ENCODE assay signal across 8 cellular contexts in the genomic region with DNA sequence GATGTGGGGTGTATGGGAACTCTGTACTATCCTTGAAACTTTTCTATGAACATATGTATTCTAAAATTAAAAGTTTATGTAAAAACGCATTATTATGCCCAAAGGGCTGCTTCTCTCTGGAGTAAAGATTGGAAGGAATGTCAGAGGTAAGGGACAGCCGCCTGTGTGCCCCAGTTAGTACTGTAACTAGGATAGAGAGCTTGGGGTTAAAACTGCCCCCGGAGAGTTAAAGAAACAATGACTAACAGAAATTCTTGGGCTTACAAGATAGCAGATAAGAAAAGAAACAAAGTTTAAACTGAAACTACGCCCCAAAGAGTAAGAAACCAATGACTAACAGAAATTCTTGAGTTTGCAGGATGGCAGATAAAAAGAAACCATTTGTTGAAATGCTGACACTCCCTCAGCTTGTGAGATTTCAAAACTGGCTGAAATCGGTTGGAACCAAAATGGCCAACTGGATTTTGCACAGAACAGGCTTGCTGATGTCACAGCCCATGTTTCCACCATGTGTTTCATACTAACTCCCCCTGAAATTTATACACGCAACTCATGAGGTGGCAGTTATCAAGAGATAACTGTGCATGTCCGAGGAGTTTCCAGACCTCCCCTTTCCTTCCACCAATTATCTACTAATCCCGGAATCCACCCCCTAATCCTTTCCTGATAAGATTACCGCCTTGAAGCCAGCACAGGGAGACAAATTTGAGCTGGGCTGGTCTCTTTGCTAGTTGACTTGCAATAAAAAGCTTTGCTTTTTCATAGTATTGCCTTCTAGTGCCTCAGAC. TPM values are rescaled to one million over a fixed set of nuclear protein-coding genes. Genes with fewer than 3 reads are reported as not detected.
DNase-seq lines count a peak whose midpoint lies in the region; ATAC-seq, FAIRE-seq and TF ChIP-seq lines count a peak whose summit lies in the region.

No MANE protein-coding gene starts in this region.

- POLR2A ChIA-PET in HepG2 (lab: Yijun Ruan, JAX), result interaction anchor here (1.3 kb wide), 2 partner anchors 37 to 70 kb away, joined by 3 to 7 read pairs; partner anchors contain the start of gene VAPA

- H3K4me1 ChIP-seq in HepG2 (ENCODE audit: insufficient read depth, low read length) (peaks cover 17% of the 10 kb centered on the region), vagina (peaks cover 13% of the 10 kb centered on the region)

- ATAC-seq in HepG2 (peak; percentile 63), HG02763 (IDR thresholded peaks at IDR 0.05; ENCODE audit: unreplicated experiment) (no peak)

- no peaks in the 10 kb centered on the region for H4K20me1 ChIP-seq in HepG2 (ENCODE audit: insufficient read depth, low read length)

- TF ChIP-seq CTCF in astrocyte of the cerebellum (IDR thresholded peaks at IDR 0.05; ENCODE audit: low read depth, low read length, missing control alignments), result no peak
- TF ChIP-seq CTCF in HepG2 (CRISPR knock-in tag; IDR thresholded peaks at IDR 0.05), result no peak
- TF ChIP-seq CTCF in vagina (IDR thresholded peaks at IDR 0.05), result no peak
- TF ChIP-seq CTCF in dorsolateral prefrontal cortex (IDR thresholded peaks at IDR 0.05 in 54 of 56, conservative IDR thresholded peaks at IDR 0.05 in 2 of 56; ENCODE audit: low read depth in 1 of 56, partially characterized antibody in 56 of 56), result no peak

- peak overlapping the region; percentile 1 for H3K27ac ChIP-seq in HepG2 (ENCODE audit: extremely low read length, insufficient read depth, low read length)
- H3K27ac ChIP-seq in vagina, result peak overlapping the region; percentile 68
- peak overlapping the region in 1 of 59 donors; percentile 33 for H3K27ac ChIP-seq in dorsolateral prefrontal cortex

- no peaks in the 10 kb centered on the region; a peak in 1 of 5 replicates for H3K27me3 ChIP-seq in HepG2 (ENCODE audit: control insufficient read depth in 1 of 2, insufficient read depth in 2 of 2, low read length in 2 of 2)
- H3K27me3 ChIP-seq in vagina, result no peaks in the 10 kb centered on the region
- peaks cover 0 to 4% (median 0%) of the 10 kb centered on the region in 45 donors for H3K27me3 ChIP-seq in dorsolateral prefrontal cortex

- no TSS peak for BruUV-seq in HepG2 (replicated peaks; lab: Mats Ljungman, UMichigan)

- CTCF ChIA-PET in HepG2 (lab: Yijun Ruan, JAX; ENCODE audit: low intra/inter-chr PET ratio, low total read pairs), result no interaction called here

- in situ Hi-C loops in astrocyte of the cerebellum (cut with HindIII; ENCODE audit: low sequenced_read_pairs) (no loop called here), HepG2 (cut with HindIII; ENCODE audit: extremely low pct_ligation_motif_present, low pct_unique_long_range_greater_than_20kb) (no loop called here)

- peak overlapping the region; percentile 96 for H2AFZ ChIP-seq in HepG2 (ENCODE audit: low read length)

- 21% methylated on average over 9 of the region's 9 CpGs for WGBS in HepG2 (ENCODE audit: low lambda C conversion rate)

- TF ChIP-seq POLR2A in HepG2 (IDR thresholded peaks at IDR 0.05; ENCODE audit: insufficient read depth in 1 of 2, low read depth in 2 of 2, low read length in 2 of 2) (0 out of 4 replicates have a peak, but pooled peaks of 1 of the 2 experiments have one; percentile 40), vagina (IDR thresholded peaks at IDR 0.05) (no peak)

- H3K4me2 ChIP-seq in HepG2 (ENCODE audit: low read depth, low read length), result peak overlapping the region; percentile 59

- H3K36me3 ChIP-seq in HepG2 (replicated peaks in 1 of 2; ENCODE audit: control insufficient read depth in 1 of 2, insufficient read depth in 2 of 2, low read length in 2 of 2), result no peaks in the 10 kb centered on the region
- H3K36me3 ChIP-seq in vagina, result no peaks in the 10 kb centered on the region

- peak; percentile 56 for FAIRE-seq in HepG2 (lab: Jason Lieb, UNC)

- no peak for TF ChIP-seq EP300 in HepG2 (IDR thresholded peaks at IDR 0.05; ENCODE audit: low read depth in 2 of 2, low read length in 2 of 2)
- TF ChIP-seq EP300 in HepG2 (CRISPR knock-in tag; IDR thresholded peaks at IDR 0.05; ENCODE audit: borderline replicate concordance), result no peak

- intact Hi-C loops in HepG2 (cut with micrococcal nuclease; ENCODE audit: unreplicated experiment) (no loop called here), vagina (cut with DNase I) (no loop called here), dorsolateral prefrontal cortex (cut with DNase I) (no loop called here)

- H3K9ac ChIP-seq in HepG2 (ENCODE audit: insufficient read depth, low read depth, low read length), result 0 out of 2 replicates have a peak overlapping the region, but pooled peaks have one; percentile 27

- H3K9me3 ChIP-seq in HepG2 (ENCODE audit: low read length), result no peaks in the 10 kb centered on the region
- H3K9me3 ChIP-seq in vagina, result no peaks in the 10 kb centered on the region

- TF ChIP-seq RAD21 in HepG2 (CRISPR knock-in tag; IDR thresholded peaks at IDR 0.05), result no peak

- peak overlapping the region; percentile 8 for H3K4me3 ChIP-seq in astrocyte of the cerebellum (ENCODE audit: low read depth, low read length)
- peak overlapping the region in 2 of 3 experiments; percentile 24 to 30; a peak in 2 of 6 replicates for H3K4me3 ChIP-seq in HepG2 (replicated peaks in 1 of 3; ENCODE audit: insufficient read depth in 1 of 3, low read depth in 2 of 3, low read length in 3 of 3)
- H3K4me3 ChIP-seq in vagina, result peak overlapping the region; percentile 17 to 24
- peak overlapping the region in 4 of 59 donors; percentile 16 to 34 (median 19) for H3K4me3 ChIP-seq in dorsolateral prefrontal cortex

- DNase-seq in stimulated activated CD4-positive, alpha-beta T cell treated with anti-CD3 and anti-CD28 coated beads, Interleukin-15, amount 100 ng/mL, for 24 hours, result peak; percentile 14
- DNase-seq in stimulated activated CD4-positive, alpha-beta T cell treated with anti-CD3 and anti-CD28 coated beads, Interleukin-4, amount 100 ng/mL, for 1 hour, result no peak
- peak; percentile 22 for DNase-seq in astrocyte of the cerebellum (ENCODE audit: low read depth)
- DNase-seq in HepG2 (ENCODE audit: low spot score), result peak; percentile 30
- peak in 1 of 2 donors; percentile 93 for DNase-seq in vagina (ENCODE audit: extremely low spot score in 2 of 2)
- no peak for DNase-seq in iPS-NIHi7 (ENCODE audit: extremely low spot score)
- no peak for DNase-seq in dorsolateral prefrontal cortex

- H3K79me2 ChIP-seq in HepG2 (ENCODE audit: insufficient read depth, low read length), result no peaks in the 10 kb centered on the region

TF ChIP-seq in HepG2, 621 proteins besides CTCF, POLR2A, EP300 and RAD21 (continues in another document):
- TF ChIP-seq DMAP1 (CRISPR knock-in tag; IDR thresholded peaks at IDR 0.05), result 0 out of 2 replicates have a peak, but pooled peaks have one; percentile 19

RNA-seq across cellular contexts. Expression of gene TXNDC2, which starts 8.7 kb away (rescaled TPM):
- not detected in 2 replicates for total RNA-seq in HepG2 (2016; rRNA removed; fragmentation: Illumina TruSeq; extraction: Trizol)
- not detected in 2 replicates for total RNA-seq in HepG2 (2016; cell fraction: cytosol; rRNA removed; fragmentation: Illumina TruSeq; extraction: Trizol; ENCODE audit: low read depth)
- total RNA-seq in HepG2 (2016; cell fraction: insoluble cytoplasmic fraction; rRNA removed; fragmentation: Illumina TruSeq; extraction: Trizol), result not detected in 2 replicates
- not detected in 2 replicates for total RNA-seq in HepG2 (2016; cell fraction: membrane; rRNA removed; fragmentation: Illumina TruSeq; extraction: Trizol)
- not detected in 2 replicates for total RNA-seq in HepG2 (2016; cell fraction: nucleus; rRNA removed; fragmentation: Illumina TruSeq; extraction: Trizol)
- not detected in 2 replicates for polyA plus RNA-seq in HepG2 (2011; rRNA removed)
- not detected in 2 replicates for polyA plus RNA-seq in HepG2 (2011; cell fraction: cytosol; rRNA removed)
- polyA plus RNA-seq in HepG2 (2011; cell fraction: nucleus; rRNA removed), result 0.09 TPM in 1 of 2 replicates, not detected in the other
- 0.08 TPM in 1 of 2 replicates, not detected in the other for polyA plus RNA-seq in HepG2 (2012)
- polyA plus RNA-seq in HepG2 (2016; cell fraction: cytosol; fragmentation: Illumina TruSeq; extraction: Trizol; ENCODE audit: low read depth), result 0.06 TPM in 1 of 2 replicates, not detected in the other
- not detected in 2 replicates for polyA plus RNA-seq in HepG2 (2016; cell fraction: insoluble cytoplasmic fraction; fragmentation: Illumina TruSeq; extraction: Trizol; ENCODE audit: low read depth)
- not detected in 2 replicates for polyA plus RNA-seq in HepG2 (2016; cell fraction: membrane; fragmentation: Illumina TruSeq; extraction: Trizol; ENCODE audit: low read depth)
- polyA plus RNA-seq in HepG2 (2016; cell fraction: nucleus; fragmentation: Illumina TruSeq; extraction: Trizol; ENCODE audit: insufficient read depth, low read depth), result not detected in 2 replicates
- 0.35 TPM in 1 of 2 replicates, not detected in the other for polyA minus RNA-seq in HepG2 (2011; rRNA and poly(A)+ RNA removed; ENCODE audit: low replicate concordance)
- polyA minus RNA-seq in HepG2 (2011; cell fraction: cytosol; rRNA and poly(A)+ RNA removed), result not detected in 2 replicates
- not detected in 2 replicates for polyA minus RNA-seq in HepG2 (2011; cell fraction: nucleus; rRNA and poly(A)+ RNA removed)
- 0.49 TPM for total RNA-seq in vagina
- 1 to 10 TPM in 7 of 120 experiments, under 1 TPM in 71, not detected in 42; 0.12 to 2.2 (median 0.46) TPM for total RNA-seq in dorsolateral prefrontal cortex

RNA-seq across cellular contexts. Expression of gene VAPA, which starts 36.8 kb away (rescaled TPM):
- 294 and 375 TPM in 2 replicates for total RNA-seq in HepG2 (2016; rRNA removed; fragmentation: Illumina TruSeq; extraction: Trizol)
- total RNA-seq in HepG2 (2016; cell fraction: cytosol; rRNA removed; fragmentation: Illumina TruSeq; extraction: Trizol; ENCODE audit: low read depth), result 264 and 266 TPM in 2 replicates
- 297 and 387 TPM in 2 replicates for total RNA-seq in HepG2 (2016; cell fraction: insoluble cytoplasmic fraction; rRNA removed; fragmentation: Illumina TruSeq; extraction: Trizol)
- total RNA-seq in HepG2 (2016; cell fraction: membrane; rRNA removed; fragmentation: Illumina TruSeq; extraction: Trizol), result 204 and 205 TPM in 2 replicates
- 154 and 169 TPM in 2 replicates for total RNA-seq in HepG2 (2016; cell fraction: nucleus; rRNA removed; fragmentation: Illumina TruSeq; extraction: Trizol)
- polyA plus RNA-seq in HepG2 (2011; rRNA removed), result 135 and 167 TPM in 2 replicates
- polyA plus RNA-seq in HepG2 (2011; cell fraction: cytosol; rRNA removed), result 88.4 and 143 TPM in 2 replicates
- 42.2 and 58.3 TPM in 2 replicates for polyA plus RNA-seq in HepG2 (2011; cell fraction: nucleus; rRNA removed)
- 139 and 149 TPM in 2 replicates for polyA plus RNA-seq in HepG2 (2012)
- 89.1 and 105 TPM in 2 replicates for polyA plus RNA-seq in HepG2 (2016; cell fraction: cytosol; fragmentation: Illumina TruSeq; extraction: Trizol; ENCODE audit: low read depth)
- polyA plus RNA-seq in HepG2 (2016; cell fraction: insoluble cytoplasmic fraction; fragmentation: Illumina TruSeq; extraction: Trizol; ENCODE audit: low read depth), result 426 and 427 TPM in 2 replicates
- 141 and 145 TPM in 2 replicates for polyA plus RNA-seq in HepG2 (2016; cell fraction: membrane; fragmentation: Illumina TruSeq; extraction: Trizol; ENCODE audit: low read depth)
- polyA plus RNA-seq in HepG2 (2016; cell fraction: nucleus; fragmentation: Illumina TruSeq; extraction: Trizol; ENCODE audit: insufficient read depth, low read depth), result 175 and 198 TPM in 2 replicates
- polyA minus RNA-seq in HepG2 (2011; rRNA and poly(A)+ RNA removed; ENCODE audit: low replicate concordance), result 70.7 and 89.7 TPM in 2 replicates
- 146 and 183 TPM in 2 replicates for polyA minus RNA-seq in HepG2 (2011; cell fraction: cytosol; rRNA and poly(A)+ RNA removed)
- polyA minus RNA-seq in HepG2 (2011; cell fraction: nucleus; rRNA and poly(A)+ RNA removed), result 140 and 144 TPM in 2 replicates
- total RNA-seq in vagina, result 210 TPM
- 100 to 1,000 TPM; 189 to 323 (median 265) TPM for total RNA-seq in dorsolateral prefrontal cortex

Comparison
In these comparisons a context has a peak if more than half of its experiments do, and no peak if none do; other contexts are left out.
1. DNase-seq: peak in stimulated activated CD4-positive, alpha-beta T cell treated with anti-CD3 and anti-CD28 coated beads, Interleukin-15, amount 100 ng/mL, for 24 hours (single experiment), astrocyte of the cerebellum (single experiment) and HepG2 (single experiment); none in stimulated activated CD4-positive, alpha-beta T cell treated with anti-CD3 and anti-CD28 coated beads, Interleukin-4, amount 100 ng/mL, for 1 hour (single experiment), iPS-NIHi7 (single experiment) and dorsolateral prefrontal cortex (0 of 10).